23 cellular contexts compared by ENCODE assay signal in genomic region chr18:79760881-79761280, GRCh38. TPM values are rescaled to one million over a fixed set of nuclear protein-coding genes. Genes with fewer than 3 reads are reported as not detected.
DNase-seq lines count a peak whose midpoint lies in the region; ATAC-seq and TF ChIP-seq lines count a peak whose summit lies in the region.
"Had no signal": no experiment of that assay in that cellular context is flagged by ENCODE, and none has a peak within 500 bp of the region (broad histone marks: within the 10 kb centered on the region; RNA-seq: fewer than 3 reads in every experiment).

No MANE protein-coding gene starts in this region.

- CTCF ChIA-PET in PC-3 (lab: Charles Lee): no interaction called here

- H2AFZ ChIP-seq in DND-41 (ENCODE audit: low read depth, low read length): no peak overlapping the region
- no peak overlapping the region for H2AFZ ChIP-seq in osteoblast (ENCODE audit: low read length)
- H2AFZ ChIP-seq in PC-3 (ENCODE audit: low read length): no peak overlapping the region

- no peaks in the 10 kb centered on the region for H3F3A ChIP-seq in PC-3 (ENCODE audit: low read length, unreplicated experiment)

- POLR2A ChIA-PET in PC-3 (lab: Charles Lee; ENCODE audit: unreplicated experiment): no interaction called here

- H3K9ac ChIP-seq in DND-41 (ENCODE audit: low read depth, low read length): no peak overlapping the region
- no peak overlapping the region for H3K9ac ChIP-seq in PC-3 (ENCODE audit: low read length)
- H3K9ac ChIP-seq: BLaER1 treated with 17β-estradiol and CSF1 and Interleukin-3, amounts not matched to agents 10 nM and 100 nM had no signal

- H3K36me3 ChIP-seq in DND-41 (ENCODE audit: insufficient read depth, low read length) (peaks cover 7% of the 10 kb centered on the region), osteoblast (ENCODE audit: insufficient read depth, low read length) (no peaks in the 10 kb centered on the region), upper lobe of right lung (no peaks in the 10 kb centered on the region), PC-3 (ENCODE audit: low read depth, low read length) (no peaks in the 10 kb centered on the region)
- H3K36me3 ChIP-seq: BE2C, HAP-1 had no signal

- H4K20me1 ChIP-seq in DND-41 (ENCODE audit: insufficient read depth, low read length) (no peaks in the 10 kb centered on the region), osteoblast (ENCODE audit: insufficient read depth, low read length) (no peaks in the 10 kb centered on the region), PC-3 (ENCODE audit: low read length) (no peaks in the 10 kb centered on the region)

- H3K4me2 ChIP-seq in DND-41 (ENCODE audit: insufficient read depth, low read length): no peak overlapping the region
- H3K4me2 ChIP-seq in osteoblast (ENCODE audit: insufficient read depth, low read length): no peak overlapping the region
- H3K4me2 ChIP-seq in PC-3 (ENCODE audit: low read length): no peak overlapping the region
- H3K4me2 ChIP-seq: A549; BLaER1 treated with 17β-estradiol and CSF1 and Interleukin-3, amounts not matched to agents 10 nM and 100 nM had no signal

- no peak overlapping the region for H3K27ac ChIP-seq in DND-41 (ENCODE audit: low read length)
- no peak overlapping the region for H3K27ac ChIP-seq in osteoblast (ENCODE audit: low read depth, low read length)
- no peak overlapping the region for H3K27ac ChIP-seq in upper lobe of right lung
- no peak overlapping the region for H3K27ac ChIP-seq in PC-3 (ENCODE audit: low read length)
- H3K27ac ChIP-seq: A549; BLaER1 treated with 17β-estradiol and CSF1 and Interleukin-3, amounts not matched to agents 10 nM and 100 nM had no signal

- BruUV-seq in PC-3 (replicated peaks; lab: Mats Ljungman, UMichigan): no TSS peak

- in situ Hi-C loops in GM13977 (cut with MboI; ENCODE audit: low pct_unique_long_range_greater_than_20kb, low sequenced_read_pairs, unreplicated experiment): no loop called here

- DNase-seq in DND-41 (peak; percentile 60), osteoblast (ENCODE audit: insufficient read length, low spot score, missing footprints) (peak; percentile 73), upper lobe of right lung (peak; percentile 7), GM13977 (ENCODE audit: low spot score) (no peak), PC-3 (no peak)
- DNase-seq in Jurkat, Clone E6-1 (ENCODE audit: low read depth, low spot score): peak; percentile 72
- DNase-seq: 8988T; ACHN; AML-193; BE2C; CD4-positive, alpha-beta T cell; CD8-positive, alpha-beta memory T cell; DMS 273 treated with DMSO at 0.1 percent for 48 hours; DMS79; GF-D8; GOT3; HFFc6 had no signal

- no peaks in the 10 kb centered on the region for H3K79me2 ChIP-seq in DND-41 (ENCODE audit: insufficient read depth, low read length)
- H3K79me2 ChIP-seq in osteoblast (ENCODE audit: insufficient read depth, low read length): no peaks in the 10 kb centered on the region
- no peaks in the 10 kb centered on the region for H3K79me2 ChIP-seq in PC-3 (ENCODE audit: low read length)

- intact Hi-C loops in upper lobe of right lung (cut with DNase I) (no loop called here), PC-3 (cut with micrococcal nuclease) (no loop called here)

- ATAC-seq in DND-41 (ENCODE audit: insufficient read depth, low read depth) (peak; percentile 95), upper lobe of right lung (no peak), HG03097 (IDR thresholded peaks at IDR 0.05; ENCODE audit: low FRiP score, unreplicated experiment) (no peak), PC-3 (no peak)
- ATAC-seq: A549 had no signal

- H3K4me1 ChIP-seq in DND-41 (ENCODE audit: insufficient read depth, low read length) (peaks cover 16% of the 10 kb centered on the region), osteoblast (ENCODE audit: insufficient read depth, low read length) (peaks cover 4% of the 10 kb centered on the region), upper lobe of right lung (no peaks in the 10 kb centered on the region), PC-3 (ENCODE audit: insufficient read depth, low read length) (no peaks in the 10 kb centered on the region)
- H3K4me1 ChIP-seq: A549, BE2C, HAP-1 had no signal

- H3K9me3 ChIP-seq in DND-41 (ENCODE audit: insufficient read depth, low read length, severe bottlenecking) (peaks cover 9% of the 10 kb centered on the region), osteoblast (ENCODE audit: low read depth, low read length) (no peaks in the 10 kb centered on the region), upper lobe of right lung (no peaks in the 10 kb centered on the region), PC-3 (ENCODE audit: low read length) (no peaks in the 10 kb centered on the region)
- H3K9me3 ChIP-seq: A549, BE2C had no signal

- no peaks in the 10 kb centered on the region for H3K27me3 ChIP-seq in DND-41 (ENCODE audit: insufficient read depth, low read length, poor library complexity)
- H3K27me3 ChIP-seq in osteoblast (ENCODE audit: insufficient read depth, low read length): no peaks in the 10 kb centered on the region
- no peaks in the 10 kb centered on the region for H3K27me3 ChIP-seq in upper lobe of right lung
- no peaks in the 10 kb centered on the region for H3K27me3 ChIP-seq in PC-3 (ENCODE audit: low read length)
- H3K27me3 ChIP-seq: BE2C; BLaER1 treated with 17β-estradiol and CSF1 and Interleukin-3, amounts not matched to agents 10 nM and 100 nM had no signal

- no peak for TF ChIP-seq CTCF in DND-41 (IDR thresholded peaks at IDR 0.05; ENCODE audit: borderline replicate concordance, extremely low read depth, low read length, poor library complexity, severe bottlenecking)
- TF ChIP-seq CTCF in osteoblast (IDR thresholded peaks at IDR 0.05; ENCODE audit: extremely low read depth, low read depth, low read length): no peak
- no peak for TF ChIP-seq CTCF in upper lobe of right lung (IDR thresholded peaks at IDR 0.05)
- TF ChIP-seq CTCF in GM13977 (IDR thresholded peaks at IDR 0.05; ENCODE audit: extremely low read depth, insufficient read depth, missing control alignments): no peak
- TF ChIP-seq CTCF in PC-3 (conservative IDR thresholded peaks at IDR 0.05; ENCODE audit: low read depth, low read length): no peak

- H3K9me2 ChIP-seq in PC-3 (replicated peaks; ENCODE audit: low read length): no peaks in the 10 kb centered on the region

- H3K4me3 ChIP-seq in DND-41 (ENCODE audit: low read depth in 1 of 2, low read length in 2 of 2): no peak overlapping the region
- no peak overlapping the region for H3K4me3 ChIP-seq in Jurkat, Clone E6-1 (ENCODE audit: low read length)
- no peak overlapping the region for H3K4me3 ChIP-seq in osteoblast (ENCODE audit: insufficient read depth, low read length)
- H3K4me3 ChIP-seq in upper lobe of right lung: no peak overlapping the region
- no peak overlapping the region for H3K4me3 ChIP-seq in PC-3 (ENCODE audit: low read length)
- H3K4me3 ChIP-seq: A549; BLaER1 treated with 17β-estradiol and CSF1 and Interleukin-3, amounts not matched to agents 10 nM and 100 nM; HAP-1 had no signal

RNA-seq across cellular contexts. Expression of gene KCNG2, which starts 36.9 kb away (rescaled TPM):
- not detected for polyA plus RNA-seq in Jurkat, Clone E6-1 (2012; ENCODE audit: insufficient read depth, insufficient read length)
- total RNA-seq in osteoblast: not detected in 2 replicates
- total RNA-seq in upper lobe of right lung: 0.46 TPM
- not detected in 2 replicates for total RNA-seq in PC-3 (2014; rRNA removed)
- total RNA-seq: CD4-positive, alpha-beta T cell; CD8-positive, alpha-beta memory T cell; Daoy; HFFc6 had no signal
- polyA plus RNA-seq: A549; CD14-positive monocyte; CD8-positive, alpha-beta memory T cell had no signal

Comparison
In these comparisons a context has a peak if more than half of its experiments do, and no peak if none do; other contexts are left out.
1. DNase-seq: peak in DND-41 (single experiment), Jurkat, Clone E6-1 (single experiment), osteoblast (single experiment) and upper lobe of right lung (single experiment); none in GM13977 (single experiment) and PC-3 (single experiment).